26 cellular contexts compared by ENCODE assay signal in genomic region chr20:62198496-62198895, GRCh38. TPM values are rescaled to one million over a fixed set of nuclear protein-coding genes. Genes with fewer than 3 reads are reported as not detected.
"Had no signal": no experiment of that assay in that cellular context is flagged by ENCODE, and none has a peak within 500 bp of the region (broad histone marks: within the 10 kb centered on the region; RNA-seq: fewer than 3 reads in every experiment).

No MANE protein-coding gene starts in this region.

- H3K27ac Mint-ChIP-seq: activated naive CD8-positive, alpha-beta T cell; nephron progenitor cell; T-helper 1 cell treated with Interleukin-12 subunit alpha and Interleukin-12 subunit beta and Interleukin-4 antibody, amounts not matched to agents 30 μg/mL and 1 μg/mL, for 36 hours; type B pancreatic cell; WTC11 had no signal

- ATAC-seq: effector memory CD8-positive, alpha-beta T cell; esophagus mucosa; WTC11 had no signal

- H3K27me3 Mint-ChIP-seq: activated naive CD8-positive, alpha-beta T cell; central memory CD8-positive, alpha-beta T cell; effector memory CD8-positive, alpha-beta T cell; type B pancreatic cell had no signal

- H3K9me3 ChIP-seq: adrenal gland, colonic mucosa, thoracic aorta, vagina had no signal

- DNase-seq: activated gamma-delta T cell treated with Interleukin-2 at 50 U/mL for 16 hours; activated T-cell treated with anti-CD3 and anti-CD28 coated beads, Interleukin-2, amount 50 U/mL, for 1 hour; adrenal gland; colonic mucosa; effector memory CD8-positive, alpha-beta T cell; foreskin melanocyte; hippocampal formation; mesenchymal stem cell; nephron progenitor cell; occipital lobe; stimulated activated CD4-positive, alpha-beta T cell treated with anti-CD3 and anti-CD28 coated beads, Interleukin-4, amount 100 ng/mL, for 1 hour; stimulated activated naive CD4-positive, alpha-beta T cell; T1000 had no signal

- H3K27ac ChIP-seq: adrenal gland, colonic mucosa, thoracic aorta, vagina had no signal

- H3K4me3 ChIP-seq: adrenal gland, colonic mucosa, dorsolateral prefrontal cortex, thoracic aorta, vagina had no signal

- H3K4me1 ChIP-seq: adrenal gland, colonic mucosa, vagina had no signal

- H3K4me3 Mint-ChIP-seq: activated naive CD8-positive, alpha-beta T cell; central memory CD8-positive, alpha-beta T cell; effector memory CD8-positive, alpha-beta T cell; nephron progenitor cell; T-helper 1 cell treated with Interleukin-12 subunit alpha and Interleukin-12 subunit beta and Interleukin-4 antibody, amounts not matched to agents 30 μg/mL and 1 μg/mL, for 36 hours; type B pancreatic cell; WTC11 had no signal

- H3K4me1 Mint-ChIP-seq: central memory CD8-positive, alpha-beta T cell; WTC11 had no signal

- H3K9me3 Mint-ChIP-seq: central memory CD8-positive, alpha-beta T cell; effector memory CD8-positive, alpha-beta T cell; nephron progenitor cell; T-helper 1 cell treated with Interleukin-12 subunit alpha and Interleukin-12 subunit beta and Interleukin-4 antibody, amounts not matched to agents 30 μg/mL and 1 μg/mL, for 36 hours; type B pancreatic cell; WTC11 had no signal

- H3K27me3 ChIP-seq: adrenal gland, colonic mucosa, dorsolateral prefrontal cortex, vagina had no signal

RNA-seq across cellular contexts. Expression of gene HRH3, which starts 21.6 kb away (rescaled TPM):
- total RNA-seq: colonic mucosa, endothelial cell of umbilical vein, esophagus mucosa, lower leg skin, mononuclear cell, renal cortical epithelial cell, thoracic aorta, vagina had no signal
- polyA plus RNA-seq: endothelial cell of umbilical vein had no signal
